9 cellular contexts compared by ENCODE assay signal in genomic region chr1:19798486-19799232, GRCh38. TPM values are rescaled to one million over a fixed set of nuclear protein-coding genes. Genes with fewer than 3 reads are reported as not detected.
DNase-seq lines count a peak whose midpoint lies in the region; FAIRE-seq and TF ChIP-seq lines count a peak whose summit lies in the region.
"Had no signal": no experiment of that assay in that cellular context is flagged by ENCODE, and none has a peak within 500 bp of the region (broad histone marks: within the 10 kb centered on the region; RNA-seq: fewer than 3 reads in every experiment).

No MANE protein-coding gene starts in this region.

- intact Hi-C loops in OCI-LY7 (cut with micrococcal nuclease; ENCODE audit: unreplicated experiment) = no loop called here
- intact Hi-C loops in ovary (cut with DNase I) = loop anchor here in 1 of 4 donors (5.0 kb wide), 1 partner anchor 84 kb away; the partner anchor contains the start of gene OTUD3

- POLR2A ChIA-PET in OCI-LY7 (lab: Charles Lee) = interaction anchor here (0.6 to 0.8 kb wide), 2 partner anchors 8 to 16 kb away, joined by 3 to 5 read pairs; partner anchors contain the start of gene RNF186

- no peaks in the 10 kb centered on the region for H3K27me3 ChIP-seq in ovary

- H3K27ac ChIP-seq in C4-2B = peak overlapping the region; percentile 82
- no peak overlapping the region for H3K27ac ChIP-seq in OCI-LY7 (ENCODE audit: low read depth, low read length, poor library complexity, severe bottlenecking)
- H3K27ac ChIP-seq in ovary = peak overlapping the region; percentile 7 to 76

- H3K36me3 ChIP-seq in OCI-LY7 (ENCODE audit: insufficient read depth, low read length) (no peaks in the 10 kb centered on the region), ovary (no peaks in the 10 kb centered on the region)

- TF ChIP-seq CTCF in C4-2B (conservative IDR thresholded peaks at IDR 0.05) (no peak), OCI-LY7 (conservative IDR thresholded peaks at IDR 0.05; ENCODE audit: low read length) (no peak), epithelial cell of proximal tubule (conservative IDR thresholded peaks at IDR 0.05; ENCODE audit: low read depth, low read length) (no peak), ovary (IDR thresholded peaks at IDR 0.05) (no peak), D721Med (IDR thresholded peaks at IDR 0.05; ENCODE audit: insufficient read depth, missing control alignments) (no peak)

- H3K9me2 ChIP-seq in OCI-LY7 (ENCODE audit: insufficient read depth, low read length) = no peaks in the 10 kb centered on the region

- peaks cover 12% of the 10 kb centered on the region for H3K4me1 ChIP-seq in OCI-LY7 (ENCODE audit: insufficient read depth, low read length, poor library complexity, severe bottlenecking)
- peaks cover 2% of the 10 kb centered on the region for H3K4me1 ChIP-seq in ovary (ENCODE audit: insufficient read depth)

- no peak for TF ChIP-seq POLR2A in ovary (IDR thresholded peaks at IDR 0.05)

- no peak for FAIRE-seq in D721Med (lab: Jason Lieb, UNC)

- CTCF ChIA-PET in OCI-LY7 (lab: Charles Lee; ENCODE audit: unreplicated experiment) = no interaction called here

- H3K4me3 ChIP-seq in OCI-LY7 (ENCODE audit: low read depth, low read length, poor library complexity, severe bottlenecking) (no peak overlapping the region), epithelial cell of proximal tubule (ENCODE audit: low read depth, low read length) (peak overlapping the region; percentile 65), ovary (peak overlapping the region; percentile 72)

- 72 to 78% (median 77%) methylated on average over 6 of the region's 6 CpGs for WGBS in ovary, 3 donors

- H3K9me3 ChIP-seq in OCI-LY7 (ENCODE audit: low read length) (no peaks in the 10 kb centered on the region), ovary (no peaks in the 10 kb centered on the region)

- no peaks in the 10 kb centered on the region for H3K79me2 ChIP-seq in OCI-LY7 (ENCODE audit: insufficient read depth, low read depth, low read length)

- DNase-seq in OCI-LY7 (ENCODE audit: low spot score) = no peak
- no peak for DNase-seq in epithelial cell of proximal tubule (ENCODE audit: low read depth)
- DNase-seq in ovary = no peak
- DNase-seq in stimulated activated CD8-positive, alpha-beta memory T cell treated with anti-CD3 and anti-CD28 coated beads, Interleukin-4, amount 100 ng/mL, for 48 hours = no peak
- DNase-seq in D721Med (ENCODE audit: insufficient read length, low spot score) = no peak
- DNase-seq in stimulated activated CD4-positive, alpha-beta T cell treated with anti-CD3 and anti-CD28 coated beads, Interleukin-12 subunit alpha, Interleukin-12 subunit beta, amount 100 ng/mL, for 4 hours = no peak
- DNase-seq in COLO829 (ENCODE audit: low spot score) = no peak

- no peaks in the 10 kb centered on the region for H4K20me1 ChIP-seq in OCI-LY7 (ENCODE audit: insufficient read depth, low read length)

- BruUV-seq in OCI-LY7 (replicated peaks; lab: Mats Ljungman, UMichigan) = no TSS peak

- no peak for TF ChIP-seq EP300 in ovary (IDR thresholded peaks at IDR 0.05)

- peak overlapping the region; percentile 62; the same call in 1 of the 2 replicates for H3K4me2 ChIP-seq in OCI-LY7 (ENCODE audit: low read length)

- H2AFZ ChIP-seq in OCI-LY7 (ENCODE audit: low read length) = peak overlapping the region; percentile 69; the same call in 1 of the 2 replicates

RNA-seq across cellular contexts. Expression of gene TMCO4, which starts 1.1 kb away (rescaled TPM):
- total RNA-seq in OCI-LY7 (2014; rRNA removed; shearing (Covaris generic)) = 0.31 and 1.2 TPM in 2 replicates
- total RNA-seq in OCI-LY7 (2022) (7.8 and 8.1 TPM in 2 replicates), epithelial cell of proximal tubule (9.8 and 20.0 TPM in 2 replicates), ovary (10 to 100 TPM; 16.8 to 26.0 (median 21.4) TPM)
- 10 to 100 TPM; 14.2 to 14.4 TPM for polyA plus RNA-seq in ovary

RNA-seq across cellular contexts. Expression of gene RNF186, which starts 16.4 kb away (rescaled TPM):
- not detected in 2 replicates for total RNA-seq in OCI-LY7 (2014; rRNA removed; shearing (Covaris generic))
- not detected in 2 replicates for total RNA-seq in OCI-LY7 (2022)
- not detected in 2 replicates for total RNA-seq in epithelial cell of proximal tubule
- 1 to 10 TPM in 1 of 7 donors, under 1 TPM in 3, not detected in 3; 0.28 to 1.4 (median 0.47) TPM for total RNA-seq in ovary
- under 1 TPM in 1 of 2 donors, not detected in 1; 0.11 TPM for polyA plus RNA-seq in ovary
- total RNA-seq: pulmonary artery endothelial cell had no signal
